7 cellular contexts compared by ENCODE assay signal in the genomic region with DNA sequence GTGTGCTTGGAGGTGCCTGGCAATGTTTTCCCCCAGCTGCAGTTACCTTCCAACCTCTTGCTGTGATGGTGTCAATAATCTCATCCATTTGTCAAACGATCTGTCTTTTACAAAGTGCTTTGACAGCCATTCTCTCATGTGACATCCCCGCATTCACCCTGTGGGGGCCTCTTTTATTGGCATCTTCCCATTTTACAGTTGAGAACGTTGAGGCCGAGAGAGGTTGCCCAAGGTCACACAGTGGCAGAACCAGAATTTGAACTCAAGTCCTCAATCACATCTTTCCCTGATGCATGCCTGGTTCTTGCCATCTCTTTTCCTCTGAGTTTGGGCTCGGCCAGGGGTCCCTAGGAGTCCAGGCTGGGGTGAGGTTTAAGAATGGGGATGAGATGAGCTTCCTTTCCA. TPM values are rescaled to one million over a fixed set of nuclear protein-coding genes. Genes with fewer than 3 reads are reported as not detected.
DNase-seq lines count a peak whose midpoint lies in the region; ATAC-seq, FAIRE-seq and TF ChIP-seq lines count a peak whose summit lies in the region.

No MANE protein-coding gene starts in this region.

- H3K4me3 Mint-ChIP-seq in activated naive CD8-positive, alpha-beta T cell treated with anti-CD3 and anti-CD28 coated beads for 36 hours: peak overlapping the region; percentile 98

- peak overlapping the region; percentile 57; the same call in 1 of the 2 replicates for H2AK5ac ChIP-seq in IMR-90 (ENCODE audit: low read depth, low read length)

- H3K27ac Mint-ChIP-seq in activated naive CD8-positive, alpha-beta T cell treated with anti-CD3 and anti-CD28 coated beads for 36 hours: peak overlapping the region; percentile 95

- H3K4ac ChIP-seq in IMR-90 (ENCODE audit: low read depth, low read length): peak overlapping the region; percentile 97

- H2AFZ ChIP-seq in IMR-90 (replicated peaks; ENCODE audit: low read length, poor library complexity) (no peak overlapping the region), keratinocyte (ENCODE audit: control insufficient read depth, low read length) (no peak overlapping the region)

- no peak overlapping the region; the same call in 1 of the 2 replicates for H3K27ac ChIP-seq in IMR-90 (ENCODE audit: insufficient read depth, low read length)
- peak overlapping the region; percentile 81 for H3K27ac ChIP-seq in keratinocyte (ENCODE audit: control insufficient read depth, insufficient read depth, low read length)
- H3K27ac ChIP-seq in subcutaneous abdominal adipose tissue (ENCODE audit: low read depth, low read length): peak overlapping the region; percentile 69

- POLR2A ChIA-PET in IMR-90 (lab: Charles Lee; ENCODE audit: unreplicated experiment): no interaction called here

- peaks cover 29% of the 10 kb centered on the region for H3K36me3 ChIP-seq in IMR-90 (ENCODE audit: control insufficient read depth, insufficient read depth, low read length)
- peaks cover 24 to 26% of the 10 kb centered on the region in 2 experiments for H3K36me3 ChIP-seq in keratinocyte (ENCODE audit: control insufficient read depth in 2 of 2, extremely low read depth in 1 of 2, insufficient read depth in 2 of 2, low read length in 2 of 2)
- peaks cover 5 to 37% (median 28%) of the 10 kb centered on the region in 5 donors for H3K36me3 ChIP-seq in subcutaneous abdominal adipose tissue (ENCODE audit: control insufficient read depth in 5 of 5, insufficient read depth in 5 of 5, low read length in 5 of 5)

- no peak overlapping the region for H3K18ac ChIP-seq in IMR-90 (ENCODE audit: low read depth, low read length)

- WGBS in IMR-90 (ENCODE audit: extremely low coverage in 2 of 2, insufficient read length in 1 of 2), 2 experiments: 70% methylated on average over 4 of the region's 5 CpGs; no CpG with 5 or more reads in 1 of the 2 experiments

- no peak for DNase-seq in IMR-90
- no peak for DNase-seq in activated naive CD8-positive, alpha-beta T cell treated with anti-CD3 and anti-CD28 coated beads for 36 hours
- no peak for DNase-seq in keratinocyte (ENCODE audit: low read depth, low spot score)
- no peak for DNase-seq in activated CD4-positive, CD25-positive, alpha-beta regulatory T cell (lab: John Stamatoyannopoulos, UW)

- no peak overlapping the region for H4K91ac ChIP-seq in IMR-90 (ENCODE audit: insufficient read depth, low read depth, low read length)

- H3K9me1 ChIP-seq in IMR-90 (ENCODE audit: insufficient read depth, low read length) (peaks cover 28% of the 10 kb centered on the region), keratinocyte (ENCODE audit: control insufficient read depth, extremely low read depth, insufficient read depth, low read length) (peaks cover 4% of the 10 kb centered on the region)

- peak overlapping the region; percentile 51 for H2AK9ac ChIP-seq in IMR-90 (replicated peaks; ENCODE audit: low read depth, low read length, poor library complexity)

- no peak for FAIRE-seq in keratinocyte (lab: Jason Lieb, UNC)

- H3K36me3 Mint-ChIP-seq in activated naive CD8-positive, alpha-beta T cell treated with anti-CD3 and anti-CD28 coated beads for 36 hours: peaks cover 26% of the 10 kb centered on the region

- H3K27me3 Mint-ChIP-seq in activated naive CD8-positive, alpha-beta T cell treated with anti-CD3 and anti-CD28 coated beads for 36 hours: no peaks in the 10 kb centered on the region

- intact Hi-C loops in IMR-90 (cut with micrococcal nuclease): no loop called here

- H3K79me1 ChIP-seq in IMR-90 (ENCODE audit: low read depth in 1 of 2, low read length in 2 of 2): peaks cover 6 to 64% of the 10 kb centered on the region in 2 experiments

- H3K4me1 Mint-ChIP-seq in activated naive CD8-positive, alpha-beta T cell treated with anti-CD3 and anti-CD28 coated beads for 36 hours: peaks cover 33% of the 10 kb centered on the region

- no peak overlapping the region for H4K5ac ChIP-seq in IMR-90 (ENCODE audit: low read depth, low read length)

- ATAC-seq in IMR-90 (ENCODE audit: low read depth) (no peak), GM21528 (IDR thresholded peaks at IDR 0.05; ENCODE audit: low FRiP score, unreplicated experiment) (no peak), GM18511 (IDR thresholded peaks at IDR 0.05; ENCODE audit: unreplicated experiment) (no peak)

- H3K9ac ChIP-seq in IMR-90 (ENCODE audit: low read depth, low read length): peak overlapping the region; percentile 94
- peak overlapping the region; percentile 88 for H3K9ac ChIP-seq in keratinocyte (ENCODE audit: control insufficient read depth, extremely low read depth, insufficient read depth, low read length)
- H3K9ac ChIP-seq in subcutaneous abdominal adipose tissue (ENCODE audit: low read length in 5 of 5): peak overlapping the region; percentile 81 to 93 (median 87)

- H3K4me1 ChIP-seq in IMR-90 (ENCODE audit: control insufficient read depth, insufficient read depth, low read length) (peaks cover 13% of the 10 kb centered on the region; the same call in 1 of the 2 replicates), keratinocyte (ENCODE audit: control insufficient read depth, extremely low read depth, insufficient read depth, low read length) (peaks cover 18% of the 10 kb centered on the region), subcutaneous abdominal adipose tissue (ENCODE audit: control insufficient read depth in 5 of 5, insufficient read depth in 5 of 5, low read length in 5 of 5) (peaks cover 14 to 69% (median 39%) of the 10 kb centered on the region in 5 donors)

- TF ChIP-seq POLR2A in IMR-90 (IDR thresholded peaks at IDR 0.05; ENCODE audit: low read depth, low read length): no peak

- H3K14ac ChIP-seq in IMR-90 (replicated peaks; ENCODE audit: low read depth, low read length): peak overlapping the region; percentile 99

- H3K56ac ChIP-seq in IMR-90 (ENCODE audit: extremely low read depth, insufficient read depth, low read length): no peak overlapping the region

- TF ChIP-seq CTCF in IMR-90 (conservative IDR thresholded peaks at IDR 0.05; ENCODE audit: low read depth, low read length) (no peak), keratinocyte (optimal IDR thresholded peaks at IDR 0.05 in 1 of 3, IDR thresholded peaks at IDR 0.05 in 1 of 3, conservative IDR thresholded peaks at IDR 0.05 in 1 of 3; ENCODE audit: extremely low read depth in 1 of 3, insufficient read depth in 2 of 3, low read length in 3 of 3) (no peak)

- peak overlapping the region; percentile 69 for H3K4me3 ChIP-seq in IMR-90 (ENCODE audit: insufficient read depth, low read depth, low read length)
- peak overlapping the region; percentile 90 to 97 (median 97) for H3K4me3 ChIP-seq in keratinocyte (ENCODE audit: control insufficient read depth in 2 of 3, extremely low read depth in 1 of 3, insufficient read depth in 2 of 3, low read depth in 1 of 3, low read length in 3 of 3)
- peak overlapping the region; percentile 86 to 98 (median 90) for H3K4me3 ChIP-seq in subcutaneous abdominal adipose tissue (ENCODE audit: low read depth in 1 of 5, low read length in 5 of 5)

- no TSS peak for BruUV-seq in IMR-90 (replicated peaks; lab: Mats Ljungman, UMichigan)

- CTCF ChIA-PET in IMR-90 (lab: Yijun Ruan, JAX): no interaction called here

- H3K4me2 ChIP-seq in IMR-90 (ENCODE audit: low read depth, low read length): peak overlapping the region; percentile 91
- peak overlapping the region; percentile 80 for H3K4me2 ChIP-seq in keratinocyte (ENCODE audit: control insufficient read depth, extremely low read depth, insufficient read depth, low read depth, low read length)

- H2BK20ac ChIP-seq in IMR-90 (ENCODE audit: low read depth, low read length): no peak overlapping the region

- TF ChIP-seq RAD21 in IMR-90 (IDR thresholded peaks at IDR 0.05; ENCODE audit: low read length): no peak

- H3K27me3 ChIP-seq in IMR-90 (ENCODE audit: control insufficient read depth, insufficient read depth, low read length): no peaks in the 10 kb centered on the region
- no peaks in the 10 kb centered on the region for H3K27me3 ChIP-seq in keratinocyte (ENCODE audit: control insufficient read depth, extremely low read depth, insufficient read depth, low read length)
- H3K27me3 ChIP-seq in subcutaneous abdominal adipose tissue (ENCODE audit: control insufficient read depth in 5 of 5, insufficient read depth in 4 of 5, low read length in 5 of 5): no peaks in the 10 kb centered on the region

- H4K8ac ChIP-seq in IMR-90 (ENCODE audit: low read depth in 2 of 2, low read length in 2 of 2): no peak overlapping the region

- H3K23ac ChIP-seq in IMR-90 (ENCODE audit: low read depth, low read length): peak overlapping the region; percentile 99

- H4K20me1 ChIP-seq in IMR-90 (ENCODE audit: insufficient read depth, low read length) (peaks cover 44% of the 10 kb centered on the region), keratinocyte (ENCODE audit: control insufficient read depth, extremely low read depth, insufficient read depth, low read length) (peaks cover 22% of the 10 kb centered on the region)

- H3K9me3 Mint-ChIP-seq in activated naive CD8-positive, alpha-beta T cell treated with anti-CD3 and anti-CD28 coated beads for 36 hours: peaks cover 7% of the 10 kb centered on the region

- H2BK5ac ChIP-seq in IMR-90 (ENCODE audit: low read depth, low read length, poor library complexity, severe bottlenecking): no peak overlapping the region

- dilution Hi-C loops in IMR-90 (cut with HindIII; ENCODE audit: low sequenced_read_pairs, unreplicated experiment): no loop called here
- dilution Hi-C loops in keratinocyte (cut with MboI; ENCODE audit: extremely low pct_ligation_motif_present, low sequenced_read_pairs): no loop called here

- in situ Hi-C loops in IMR-90 (cut with MboI; ENCODE audit: low sequenced_read_pairs): no loop called here

- H3K9me3 ChIP-seq in IMR-90 (ENCODE audit: control insufficient read depth, insufficient read depth, low read length): no peaks in the 10 kb centered on the region
- H3K9me3 ChIP-seq in keratinocyte (ENCODE audit: control insufficient read depth, low read depth, low read length): no peaks in the 10 kb centered on the region
- no peaks in the 10 kb centered on the region for H3K9me3 ChIP-seq in subcutaneous abdominal adipose tissue (ENCODE audit: control insufficient read depth in 5 of 5, low read length in 5 of 5)

- H2BK120ac ChIP-seq in IMR-90 (ENCODE audit: low read depth, low read length): no peak overlapping the region

- no peak overlapping the region for H2BK15ac ChIP-seq in IMR-90 (ENCODE audit: low read depth, low read length)

- peaks cover 45% of the 10 kb centered on the region for H3K79me2 ChIP-seq in keratinocyte (ENCODE audit: control insufficient read depth, insufficient read depth, low read length)

RNA-seq across cellular contexts. Expression of gene TAOK2, which starts 1.5 kb away (rescaled TPM):
- total RNA-seq in IMR-90 (2012; rRNA removed): 31.7 and 32.8 TPM in 2 replicates
- polyA plus RNA-seq in IMR-90 (2012; rRNA removed) (23.0 and 26.4 TPM in 2 replicates), keratinocyte (13.8 to 20.1 TPM (median 15.4 TPM) in 3 replicates)
- 19.4 and 23.3 TPM in 2 replicates for polyA plus RNA-seq in IMR-90 (2012; cell fraction: cytosol; rRNA removed)
- polyA plus RNA-seq in IMR-90 (2012; cell fraction: nucleus; rRNA removed; ENCODE audit: low replicate concordance): 59.5 and 117 TPM in 2 replicates
- 10 to 100 TPM; 24.9 to 26.4 TPM for total RNA-seq in activated naive CD8-positive, alpha-beta T cell treated with anti-CD3 and anti-CD28 coated beads for 36 hours
- polyA plus RNA-seq in keratinocyte (2011; ENCODE audit: low read depth): 9.0 TPM
- 4.8 and 9.4 TPM in 2 replicates for polyA plus RNA-seq in keratinocyte (2011; cell fraction: cytosol; rRNA removed)
- polyA plus RNA-seq in keratinocyte (2011; cell fraction: nucleus; rRNA removed): 35.1 and 37.7 TPM in 2 replicates
- polyA plus RNA-seq in keratinocyte (2012; ENCODE audit: low replicate concordance): 10.6 and 21.5 TPM in 2 replicates
- polyA minus RNA-seq in keratinocyte: 20.1 to 25.0 TPM (median 23.6 TPM) in 3 replicates
- polyA minus RNA-seq in keratinocyte (2011; cell fraction: cytosol; rRNA and poly(A)+ RNA removed): 24.4 TPM
- polyA minus RNA-seq in keratinocyte (2011; cell fraction: nucleus; rRNA and poly(A)+ RNA removed): 26.7 and 29.9 TPM in 2 replicates

RNA-seq across cellular contexts. Expression of gene TMEM219, which starts 13.3 kb away (rescaled TPM):
- total RNA-seq in IMR-90 (2012; rRNA removed): 44.2 and 47.0 TPM in 2 replicates
- 94.3 and 95.3 TPM in 2 replicates for polyA plus RNA-seq in IMR-90 (2012; rRNA removed)
- polyA plus RNA-seq in IMR-90 (2012; cell fraction: cytosol; rRNA removed): 99.2 and 135 TPM in 2 replicates
- polyA plus RNA-seq in IMR-90 (2012; cell fraction: nucleus; rRNA removed; ENCODE audit: low replicate concordance): 191 TPM in 2 replicates
- 10 to 100 TPM; 29.3 TPM for total RNA-seq in activated naive CD8-positive, alpha-beta T cell treated with anti-CD3 and anti-CD28 coated beads for 36 hours
- polyA plus RNA-seq in keratinocyte: 48.5 to 77.2 TPM (median 64.8 TPM) in 3 replicates
- 54.7 TPM for polyA plus RNA-seq in keratinocyte (2011; ENCODE audit: low read depth)
- 63.9 and 88.0 TPM in 2 replicates for polyA plus RNA-seq in keratinocyte (2011; cell fraction: cytosol; rRNA removed)
- 96.9 and 119 TPM in 2 replicates for polyA plus RNA-seq in keratinocyte (2011; cell fraction: nucleus; rRNA removed)
- polyA plus RNA-seq in keratinocyte (2012; ENCODE audit: low replicate concordance): 67.3 and 77.2 TPM in 2 replicates
- 39.0 to 58.6 TPM (median 53.8 TPM) in 3 replicates for polyA minus RNA-seq in keratinocyte
- 65.0 TPM for polyA minus RNA-seq in keratinocyte (2011; cell fraction: cytosol; rRNA and poly(A)+ RNA removed)
- polyA minus RNA-seq in keratinocyte (2011; cell fraction: nucleus; rRNA and poly(A)+ RNA removed): 15.7 and 19.3 TPM in 2 replicates

RNA-seq across cellular contexts. Expression of gene HIRIP3, which starts 20.3 kb away (rescaled TPM):
- total RNA-seq in IMR-90 (2012; rRNA removed): 5.0 and 5.8 TPM in 2 replicates
- polyA plus RNA-seq in IMR-90 (2012; rRNA removed): 10.5 and 13.7 TPM in 2 replicates
- 10.9 and 18.2 TPM in 2 replicates for polyA plus RNA-seq in IMR-90 (2012; cell fraction: cytosol; rRNA removed)
- 4.6 and 5.7 TPM in 2 replicates for polyA plus RNA-seq in IMR-90 (2012; cell fraction: nucleus; rRNA removed; ENCODE audit: low replicate concordance)
- total RNA-seq in activated naive CD8-positive, alpha-beta T cell treated with anti-CD3 and anti-CD28 coated beads for 36 hours: 10 to 100 TPM; 39.5 to 41.4 TPM
- 4.1 to 4.8 TPM (median 4.6 TPM) in 3 replicates for polyA plus RNA-seq in keratinocyte
- polyA plus RNA-seq in keratinocyte (2011; ENCODE audit: low read depth): 3.5 TPM
- 3.5 and 5.4 TPM in 2 replicates for polyA plus RNA-seq in keratinocyte (2011; cell fraction: cytosol; rRNA removed)
- polyA plus RNA-seq in keratinocyte (2011; cell fraction: nucleus; rRNA removed): 3.0 and 5.2 TPM in 2 replicates
- 4.2 and 7.3 TPM in 2 replicates for polyA plus RNA-seq in keratinocyte (2012; ENCODE audit: low replicate concordance)
- polyA minus RNA-seq in keratinocyte: 1.9 to 3.7 TPM (median 3.1 TPM) in 3 replicates
- 6.1 TPM for polyA minus RNA-seq in keratinocyte (2011; cell fraction: cytosol; rRNA and poly(A)+ RNA removed)
- 3.0 and 3.3 TPM in 2 replicates for polyA minus RNA-seq in keratinocyte (2011; cell fraction: nucleus; rRNA and poly(A)+ RNA removed)

RNA-seq across cellular contexts. Expression of gene INO80E, which starts 20.9 kb away (rescaled TPM):
- 42.1 and 42.8 TPM in 2 replicates for total RNA-seq in IMR-90 (2012; rRNA removed)
- polyA plus RNA-seq in IMR-90 (2012; rRNA removed) (40.9 and 46.5 TPM in 2 replicates), keratinocyte (20.1 to 28.3 TPM (median 26.7 TPM) in 3 replicates)
- 45.5 and 51.0 TPM in 2 replicates for polyA plus RNA-seq in IMR-90 (2012; cell fraction: cytosol; rRNA removed)
- 91.7 and 205 TPM in 2 replicates for polyA plus RNA-seq in IMR-90 (2012; cell fraction: nucleus; rRNA removed; ENCODE audit: low replicate concordance)
- total RNA-seq in activated naive CD8-positive, alpha-beta T cell treated with anti-CD3 and anti-CD28 coated beads for 36 hours: 10 to 100 TPM; 83.8 to 91.1 TPM
- 32.4 TPM for polyA plus RNA-seq in keratinocyte (2011; ENCODE audit: low read depth)
- polyA plus RNA-seq in keratinocyte (2011; cell fraction: cytosol; rRNA removed): 10.1 and 17.5 TPM in 2 replicates
- polyA plus RNA-seq in keratinocyte (2011; cell fraction: nucleus; rRNA removed): 33.9 and 47.9 TPM in 2 replicates
- 27.4 and 54.2 TPM in 2 replicates for polyA plus RNA-seq in keratinocyte (2012; ENCODE audit: low replicate concordance)
- polyA minus RNA-seq in keratinocyte: 8.4 to 14.3 TPM (median 8.9 TPM) in 3 replicates
- polyA minus RNA-seq in keratinocyte (2011; cell fraction: cytosol; rRNA and poly(A)+ RNA removed): 19.0 TPM
- polyA minus RNA-seq in keratinocyte (2011; cell fraction: nucleus; rRNA and poly(A)+ RNA removed): 8.1 and 8.5 TPM in 2 replicates

RNA-seq across cellular contexts. Expression of gene DOC2A, which starts 35.7 kb away (rescaled TPM):
- under 0.01 TPM in 1 of 2 replicates, not detected in the other for total RNA-seq in IMR-90 (2012; rRNA removed)
- polyA plus RNA-seq in IMR-90 (2012; rRNA removed) (0.48 and 0.50 TPM in 2 replicates), keratinocyte (0.10 to 0.41 TPM (median 0.26 TPM) in 3 replicates)
- 0.37 and 0.68 TPM in 2 replicates for polyA plus RNA-seq in IMR-90 (2012; cell fraction: cytosol; rRNA removed)
- 6.0 and 7.2 TPM in 2 replicates for polyA plus RNA-seq in IMR-90 (2012; cell fraction: nucleus; rRNA removed; ENCODE audit: low replicate concordance)
- total RNA-seq in activated naive CD8-positive, alpha-beta T cell treated with anti-CD3 and anti-CD28 coated beads for 36 hours: 1 to 10 TPM in 1 of 2 experiments, under 1 TPM in 1; 0.89 to 1.4 TPM
- polyA plus RNA-seq in keratinocyte (2011; ENCODE audit: low read depth): not detected
- 0.06 and 0.17 TPM in 2 replicates for polyA plus RNA-seq in keratinocyte (2011; cell fraction: cytosol; rRNA removed)
- polyA plus RNA-seq in keratinocyte (2011; cell fraction: nucleus; rRNA removed): 1.8 and 2.0 TPM in 2 replicates
- polyA plus RNA-seq in keratinocyte (2012; ENCODE audit: low replicate concordance): 0.24 TPM in 1 of 2 replicates, not detected in the other
- not detected in 3 replicates for polyA minus RNA-seq in keratinocyte
- not detected for polyA minus RNA-seq in keratinocyte (2011; cell fraction: cytosol; rRNA and poly(A)+ RNA removed)
- 0.31 and 0.53 TPM in 2 replicates for polyA minus RNA-seq in keratinocyte (2011; cell fraction: nucleus; rRNA and poly(A)+ RNA removed)
